1 cellular context compared by ENCODE assay signal in genomic region chr14:75126679-75127473, GRCh38.
TF ChIP-seq lines count a peak whose summit lies in the region.

Gene NEK9, minus strand, starts transcription at chr14:75127048. Its CDS starts 127 bp downstream, at chr14:75126921.

TF ChIP-seq in HepG2, 621 proteins besides CTCF, POLR2A, EP300 and RAD21 (continued from another document and continues in another):
- TF ChIP-seq ZBTB43 (CRISPR knock-in tag; conservative IDR thresholded peaks at IDR 0.05), result no peak; the same call in 1 of the 2 replicates
- TF ChIP-seq HOXA5 (CRISPR knock-in tag; IDR thresholded peaks at IDR 0.05), result peak; percentile 89; the same call in 1 of the 2 replicates
- no peak for TF ChIP-seq HDAC6 (IDR thresholded peaks at IDR 0.05; ENCODE audit: low read depth, low read length)
- TF ChIP-seq, protein P1, sequence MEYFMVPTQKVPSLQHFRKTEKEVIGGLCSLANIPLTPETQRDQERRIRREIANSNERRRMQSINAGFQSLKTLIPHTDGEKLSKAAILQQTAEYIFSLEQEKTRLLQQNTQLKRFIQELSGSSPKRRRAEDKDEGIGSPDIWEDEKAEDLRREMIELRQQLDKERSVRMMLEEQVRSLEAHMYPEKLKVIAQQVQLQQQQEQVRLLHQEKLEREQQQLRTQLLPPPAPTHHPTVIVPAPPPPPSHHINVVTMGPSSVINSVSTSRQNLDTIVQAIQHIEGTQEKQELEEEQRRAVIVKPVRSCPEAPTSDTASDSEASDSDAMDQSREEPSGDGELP (IDR thresholded peaks at IDR 0.05; ENCODE audit: borderline replicate concordance, low read depth), result no peak
- peak; percentile 83 for TF ChIP-seq BRD4 (CRISPR knock-in tag; IDR thresholded peaks at IDR 0.05)
- peak; percentile 79 for TF ChIP-seq MTA1 (CRISPR knock-in tag; IDR thresholded peaks at IDR 0.05; ENCODE audit: borderline replicate concordance)
- no peak for TF ChIP-seq NR2F2 (IDR thresholded peaks at IDR 0.05; ENCODE audit: borderline replicate concordance, low read depth)
- TF ChIP-seq ETS1 (CRISPR knock-in tag; IDR thresholded peaks at IDR 0.05), result no peak
- no peak; the same call in 1 of the 2 replicates for TF ChIP-seq ZNF136 (CRISPR knock-in tag; IDR thresholded peaks at IDR 0.05; ENCODE audit: low read depth)
- peak; percentile 82; the same call in 1 of the 2 replicates for TF ChIP-seq THAP9 (CRISPR knock-in tag; IDR thresholded peaks at IDR 0.05; ENCODE audit: borderline replicate concordance)
- no peak for TF ChIP-seq SMAD9 (CRISPR knock-in tag; IDR thresholded peaks at IDR 0.05)
- peak; percentile 65; the same call in 1 of the 2 replicates for TF ChIP-seq MAFG (CRISPR knock-in tag; IDR thresholded peaks at IDR 0.05)
- TF ChIP-seq PHF5A (CRISPR knock-in tag; IDR thresholded peaks at IDR 0.05; ENCODE audit: low read depth, unreplicated experiment), result peak; percentile 67
- 0 out of 2 replicates have a peak, but pooled peaks have one; percentile 18 for TF ChIP-seq TBX3 (IDR thresholded peaks at IDR 0.05; ENCODE audit: borderline replicate concordance)
- peak; percentile 95 for TF ChIP-seq ZNF563 (CRISPR knock-in tag; IDR thresholded peaks at IDR 0.05)
- no peak for TF ChIP-seq MBNL3 (CRISPR knock-in tag; conservative IDR thresholded peaks at IDR 0.05)
- TF ChIP-seq ZKSCAN8 (CRISPR knock-in tag; IDR thresholded peaks at IDR 0.05; ENCODE audit: borderline replicate concordance), result peak; percentile 38; the same call in 1 of the 2 replicates
- TF ChIP-seq, protein P2, sequence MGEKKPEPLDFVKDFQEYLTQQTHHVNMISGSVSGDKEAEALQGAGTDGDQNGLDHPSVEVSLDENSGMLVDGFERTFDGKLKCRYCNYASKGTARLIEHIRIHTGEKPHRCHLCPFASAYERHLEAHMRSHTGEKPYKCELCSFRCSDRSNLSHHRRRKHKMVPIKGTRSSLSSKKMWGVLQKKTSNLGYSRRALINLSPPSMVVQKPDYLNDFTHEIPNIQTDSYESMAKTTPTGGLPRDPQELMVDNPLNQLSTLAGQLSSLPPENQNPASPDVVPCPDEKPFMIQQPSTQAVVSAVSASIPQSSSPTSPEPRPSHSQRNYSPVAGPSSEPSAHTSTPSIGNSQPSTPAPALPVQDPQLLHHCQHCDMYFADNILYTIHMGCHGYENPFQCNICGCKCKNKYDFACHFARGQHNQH (CRISPR knock-in tag; IDR thresholded peaks at IDR 0.05), result peak; percentile 82; the same call in 1 of the 2 replicates
- peak; percentile 70; the same call in 1 of the 2 replicates for TF ChIP-seq ZNF776 (CRISPR knock-in tag; IDR thresholded peaks at IDR 0.05)
- TF ChIP-seq ZNF441 (CRISPR knock-in tag; IDR thresholded peaks at IDR 0.05; ENCODE audit: borderline replicate concordance), result peak; percentile 75; the same call in 1 of the 2 replicates
- no peak for TF ChIP-seq ARNT (IDR thresholded peaks at IDR 0.05)
- no peak for TF ChIP-seq ZNF224 (CRISPR knock-in tag; IDR thresholded peaks at IDR 0.05)
- no peak for TF ChIP-seq ZNF878 (CRISPR knock-in tag; IDR thresholded peaks at IDR 0.05)
- TF ChIP-seq, protein P3, sequence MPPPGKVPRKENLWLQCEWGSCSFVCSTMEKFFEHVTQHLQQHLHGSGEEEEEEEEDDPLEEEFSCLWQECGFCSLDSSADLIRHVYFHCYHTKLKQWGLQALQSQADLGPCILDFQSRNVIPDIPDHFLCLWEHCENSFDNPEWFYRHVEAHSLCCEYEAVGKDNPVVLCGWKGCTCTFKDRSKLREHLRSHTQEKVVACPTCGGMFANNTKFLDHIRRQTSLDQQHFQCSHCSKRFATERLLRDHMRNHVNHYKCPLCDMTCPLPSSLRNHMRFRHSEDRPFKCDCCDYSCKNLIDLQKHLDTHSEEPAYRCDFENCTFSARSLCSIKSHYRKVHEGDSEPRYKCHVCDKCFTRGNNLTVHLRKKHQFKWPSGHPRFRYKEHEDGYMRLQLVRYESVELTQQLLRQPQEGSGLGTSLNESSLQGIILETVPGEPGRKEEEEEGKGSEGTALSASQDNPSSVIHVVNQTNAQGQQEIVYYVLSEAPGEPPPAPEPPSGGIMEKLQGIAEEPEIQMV (CRISPR knock-in tag; IDR thresholded peaks at IDR 0.05; ENCODE audit: low read depth), result 0 out of 2 replicates have a peak, but pooled peaks have one; percentile 31
- peak; percentile 40; the same call in 1 of the 2 replicates for TF ChIP-seq ZNF746 (CRISPR knock-in tag; IDR thresholded peaks at IDR 0.05)
- peak; percentile 82; the same call in 1 of the 2 replicates for TF ChIP-seq HES4 (CRISPR knock-in tag; IDR thresholded peaks at IDR 0.05; ENCODE audit: borderline replicate concordance)
- TF ChIP-seq MED13 (CRISPR knock-in tag; IDR thresholded peaks at IDR 0.05), result peak; percentile 57; the same call in 1 of the 2 replicates
- 0 out of 2 replicates have a peak, but pooled peaks have one; percentile 27 for TF ChIP-seq SMYD3 (CRISPR knock-in tag; IDR thresholded peaks at IDR 0.05)
- TF ChIP-seq SP1 (IDR thresholded peaks at IDR 0.05), result no peak
- TF ChIP-seq SP1 (CRISPR knock-in tag; IDR thresholded peaks at IDR 0.05), result no peak; the same call in 1 of the 2 replicates
- peak; percentile 84 for TF ChIP-seq ZNF770 (CRISPR knock-in tag; IDR thresholded peaks at IDR 0.05)
- TF ChIP-seq ZNF317 (CRISPR knock-in tag; IDR thresholded peaks at IDR 0.05), result peak; percentile 73
- TF ChIP-seq PCBP2 (optimal IDR thresholded peaks at IDR 0.05; ENCODE audit: low read depth, low read length, poor library complexity, severe bottlenecking), result no peak
- TF ChIP-seq TSC22D2 (CRISPR knock-in tag; IDR thresholded peaks at IDR 0.05; ENCODE audit: borderline replicate concordance), result no peak; the same call in 1 of the 2 replicates
- TF ChIP-seq CREB1 (IDR thresholded peaks at IDR 0.05), result peak; percentile 34; the same call in 1 of the 2 replicates
- TF ChIP-seq CREB1 (CRISPR knock-in tag; IDR thresholded peaks at IDR 0.05), result peak; percentile 70
- TF ChIP-seq, protein P4, sequence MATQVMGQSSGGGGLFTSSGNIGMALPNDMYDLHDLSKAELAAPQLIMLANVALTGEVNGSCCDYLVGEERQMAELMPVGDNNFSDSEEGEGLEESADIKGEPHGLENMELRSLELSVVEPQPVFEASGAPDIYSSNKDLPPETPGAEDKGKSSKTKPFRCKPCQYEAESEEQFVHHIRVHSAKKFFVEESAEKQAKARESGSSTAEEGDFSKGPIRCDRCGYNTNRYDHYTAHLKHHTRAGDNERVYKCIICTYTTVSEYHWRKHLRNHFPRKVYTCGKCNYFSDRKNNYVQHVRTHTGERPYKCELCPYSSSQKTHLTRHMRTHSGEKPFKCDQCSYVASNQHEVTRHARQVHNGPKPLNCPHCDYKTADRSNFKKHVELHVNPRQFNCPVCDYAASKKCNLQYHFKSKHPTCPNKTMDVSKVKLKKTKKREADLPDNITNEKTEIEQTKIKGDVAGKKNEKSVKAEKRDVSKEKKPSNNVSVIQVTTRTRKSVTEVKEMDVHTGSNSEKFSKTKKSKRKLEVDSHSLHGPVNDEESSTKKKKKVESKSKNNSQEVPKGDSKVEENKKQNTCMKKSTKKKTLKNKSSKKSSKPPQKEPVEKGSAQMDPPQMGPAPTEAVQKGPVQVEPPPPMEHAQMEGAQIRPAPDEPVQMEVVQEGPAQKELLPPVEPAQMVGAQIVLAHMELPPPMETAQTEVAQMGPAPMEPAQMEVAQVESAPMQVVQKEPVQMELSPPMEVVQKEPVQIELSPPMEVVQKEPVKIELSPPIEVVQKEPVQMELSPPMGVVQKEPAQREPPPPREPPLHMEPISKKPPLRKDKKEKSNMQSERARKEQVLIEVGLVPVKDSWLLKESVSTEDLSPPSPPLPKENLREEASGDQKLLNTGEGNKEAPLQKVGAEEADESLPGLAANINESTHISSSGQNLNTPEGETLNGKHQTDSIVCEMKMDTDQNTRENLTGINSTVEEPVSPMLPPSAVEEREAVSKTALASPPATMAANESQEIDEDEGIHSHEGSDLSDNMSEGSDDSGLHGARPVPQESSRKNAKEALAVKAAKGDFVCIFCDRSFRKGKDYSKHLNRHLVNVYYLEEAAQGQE (IDR thresholded peaks at IDR 0.05; ENCODE audit: borderline replicate concordance in 1 of 2, low read depth in 1 of 2, low read length in 2 of 2), result peak in 1 of 2 experiments; percentile 17; a peak in 1 of 4 replicates
- TF ChIP-seq NFRKB (IDR thresholded peaks at IDR 0.05), result no peak
- no peak for TF ChIP-seq GTF3A (CRISPR knock-in tag; conservative IDR thresholded peaks at IDR 0.05)
- TF ChIP-seq, protein P5, sequence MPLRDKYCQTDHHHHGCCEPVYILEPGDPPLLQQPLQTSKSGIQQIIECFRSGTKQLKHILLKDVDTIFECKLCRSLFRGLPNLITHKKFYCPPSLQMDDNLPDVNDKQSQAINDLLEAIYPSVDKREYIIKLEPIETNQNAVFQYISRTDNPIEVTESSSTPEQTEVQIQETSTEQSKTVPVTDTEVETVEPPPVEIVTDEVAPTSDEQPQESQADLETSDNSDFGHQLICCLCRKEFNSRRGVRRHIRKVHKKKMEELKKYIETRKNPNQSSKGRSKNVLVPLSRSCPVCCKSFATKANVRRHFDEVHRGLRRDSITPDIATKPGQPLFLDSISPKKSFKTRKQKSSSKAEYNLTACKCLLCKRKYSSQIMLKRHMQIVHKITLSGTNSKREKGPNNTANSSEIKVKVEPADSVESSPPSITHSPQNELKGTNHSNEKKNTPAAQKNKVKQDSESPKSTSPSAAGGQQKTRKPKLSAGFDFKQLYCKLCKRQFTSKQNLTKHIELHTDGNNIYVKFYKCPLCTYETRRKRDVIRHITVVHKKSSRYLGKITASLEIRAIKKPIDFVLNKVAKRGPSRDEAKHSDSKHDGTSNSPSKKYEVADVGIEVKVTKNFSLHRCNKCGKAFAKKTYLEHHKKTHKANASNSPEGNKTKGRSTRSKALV (CRISPR knock-in tag; IDR thresholded peaks at IDR 0.05), result peak; percentile 89
